7 cellular contexts compared by ENCODE assay signal in the genomic region with DNA sequence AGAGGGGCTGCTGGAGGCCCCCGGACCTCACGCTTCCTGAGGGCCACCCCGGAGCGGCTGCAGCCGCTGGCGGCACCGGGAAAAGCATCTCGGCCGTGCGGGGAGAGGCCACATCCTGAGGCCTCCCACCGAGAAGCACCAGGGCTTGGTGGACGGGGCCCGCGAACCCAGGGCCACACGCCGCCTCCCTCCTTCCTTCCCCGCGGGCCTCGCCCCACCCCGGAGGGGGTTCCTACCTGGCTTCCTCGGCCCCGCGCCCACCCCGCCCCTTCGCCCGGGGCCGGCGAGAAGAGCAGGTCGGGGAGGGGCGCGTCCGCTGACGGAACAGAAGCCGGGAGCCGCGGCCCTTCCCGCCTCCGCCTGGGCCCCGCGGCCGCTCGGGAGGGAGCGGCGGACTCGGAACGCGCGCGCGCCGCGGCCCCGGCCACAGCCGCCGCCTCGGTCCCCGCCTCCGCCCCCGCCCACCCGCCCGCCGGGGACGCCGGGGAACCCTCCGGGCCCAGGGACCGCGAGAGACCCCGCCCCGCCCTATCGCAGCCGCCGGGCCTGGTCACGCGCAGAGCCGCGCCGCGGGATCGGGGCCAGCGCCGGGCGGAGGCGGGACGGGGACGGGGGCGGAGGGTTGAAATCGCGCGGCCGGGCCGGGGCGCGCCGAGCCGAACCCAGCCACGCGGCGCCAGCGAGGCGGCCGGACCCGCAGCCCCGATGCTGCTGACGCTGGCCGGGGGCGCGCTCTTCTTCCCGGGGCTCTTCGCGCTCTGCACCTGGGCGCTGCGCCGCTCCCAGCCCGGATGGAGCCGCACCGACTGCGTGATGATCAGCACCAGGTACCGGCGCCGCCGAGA. TPM values are rescaled to one million over a fixed set of nuclear protein-coding genes. Genes with fewer than 3 reads are reported as not detected.
A peak's percentile ranks its signal among the peaks of the same experiment; 100 is the strongest.
DNase-seq lines count a peak whose midpoint lies in the region; ATAC-seq and TF ChIP-seq lines count a peak whose summit lies in the region.

TLCD3A (plus strand) TSS at position 654 of the 845 bp plus-strand sequence; CDS start at position 706, 52 bp downstream.

- H3K4me2 ChIP-seq in OCI-LY7 (ENCODE audit: low read length): peak within 1 kb of the TSS; percentile 70

- H3K79me2 ChIP-seq in OCI-LY7 (ENCODE audit: insufficient read depth, low read depth, low read length): no peaks in the 10 kb centered on the region

- H3K27ac ChIP-seq in OCI-LY7 (ENCODE audit: low read depth, low read length, poor library complexity, severe bottlenecking) (no peak within 1 kb of the TSS), transverse colon (peak within 1 kb of the TSS; percentile 86 to 89 (median 88))

- peaks cover 1% of the 10 kb centered on the region for H3K36me3 ChIP-seq in OCI-LY7 (ENCODE audit: insufficient read depth, low read length)
- no peaks in the 10 kb centered on the region for H3K36me3 ChIP-seq in transverse colon

- CTCF ChIA-PET in OCI-LY7 (lab: Charles Lee; ENCODE audit: unreplicated experiment): no interaction called here

- H3K27me3 ChIP-seq in transverse colon: no peaks in the 10 kb centered on the region

- intact Hi-C loops in OCI-LY7 (cut with micrococcal nuclease; ENCODE audit: unreplicated experiment): no loop called here
- intact Hi-C loops in transverse colon (cut with DNase I; ENCODE audit: low total_unique reads): no loop called here

- H3K9me3 ChIP-seq in OCI-LY7 (ENCODE audit: low read length) (no peaks in the 10 kb centered on the region), transverse colon (no peaks in the 10 kb centered on the region)

- H4K20me1 ChIP-seq in OCI-LY7 (ENCODE audit: insufficient read depth, low read length): peaks cover 5% of the 10 kb centered on the region; the same call in 1 of the 2 replicates

- peak within 1 kb of the TSS in 9 of 10 donors; percentile 29 to 86 (median 67) for H3K27ac Mint-ChIP-seq in naive thymus-derived CD8-positive, alpha-beta T cell

- 0% methylated on average over 40 of the region's 121 CpGs; no CpG with 5 or more reads in 1 of the 2 donors for WGBS in transverse colon (ENCODE audit: low coverage in 1 of 2), 2 donors

- H3K27me3 Mint-ChIP-seq in naive thymus-derived CD8-positive, alpha-beta T cell: peaks cover 0 to 4% (median 0%) of the 10 kb centered on the region in 5 donors

- no TSS peak for BruUV-seq in OCI-LY7 (replicated peaks; lab: Mats Ljungman, UMichigan)

- no peaks in the 10 kb centered on the region for H3K4me1 ChIP-seq in OCI-LY7 (ENCODE audit: insufficient read depth, low read length, poor library complexity, severe bottlenecking)
- peaks cover 3 to 22% (median 13%) of the 10 kb centered on the region in 4 donors for H3K4me1 ChIP-seq in transverse colon

- POLR2A ChIA-PET in OCI-LY7 (lab: Charles Lee): no interaction called here
- POLR2A ChIA-PET in naive thymus-derived CD8-positive, alpha-beta T cell (lab: Charles Lee): interaction anchor here (1.4 kb wide), 1 partner anchor 19 kb away, joined by 9 read pairs; the partner anchor contains the start of gene GEMIN4

- peak within 1 kb of the TSS; percentile 69 for H3K4me3 ChIP-seq in OCI-LY7 (ENCODE audit: low read depth, low read length, poor library complexity, severe bottlenecking)
- peak within 1 kb of the TSS; percentile 68 for H3K4me3 ChIP-seq in fibroblast of pulmonary artery (replicated peaks; ENCODE audit: low read depth, low read length)
- H3K4me3 ChIP-seq in transverse colon: peak within 1 kb of the TSS; percentile 56 to 89 (median 82)

- H3K9me3 Mint-ChIP-seq in naive thymus-derived CD8-positive, alpha-beta T cell: no peaks in the 10 kb centered on the region

- peak within 1 kb of the TSS; percentile 80 to 92 (median 85) for H3K4me3 Mint-ChIP-seq in naive thymus-derived CD8-positive, alpha-beta T cell

- no peaks in the 10 kb centered on the region for H3K36me3 Mint-ChIP-seq in naive thymus-derived CD8-positive, alpha-beta T cell

- TF ChIP-seq CTCF in OCI-LY7 (conservative IDR thresholded peaks at IDR 0.05; ENCODE audit: low read length): no peak
- no peak for TF ChIP-seq CTCF in fibroblast of pulmonary artery (IDR thresholded peaks at IDR 0.05; ENCODE audit: low read length, missing control alignments)
- peak in 1 of 5 experiments; percentile 16 for TF ChIP-seq CTCF in transverse colon (IDR thresholded peaks at IDR 0.05)

- peak; percentile 30 for TF ChIP-seq POLR2A in GM15510 (IDR thresholded peaks at IDR 0.05; ENCODE audit: borderline replicate concordance, extremely low read depth, insufficient read length)
- TF ChIP-seq POLR2A in transverse colon (IDR thresholded peaks at IDR 0.05): peak; percentile 38

- DNase-seq in OCI-LY7 (ENCODE audit: low spot score) (peak; percentile 33), fibroblast of pulmonary artery (ENCODE audit: low read depth) (peak; percentile 60), transverse colon (peak; percentile 78)
- DNase-seq in activated effector memory CD4-positive, alpha-beta T cell treated with anti-CD3 and anti-CD28 coated beads, Interleukin-2, amount 50 U/mL, for 16 hours: peak; percentile 84
- peak; percentile 21 to 70 (median 40) for DNase-seq in naive thymus-derived CD8-positive, alpha-beta T cell

- H3K9me2 ChIP-seq in OCI-LY7 (ENCODE audit: insufficient read depth, low read length): no peaks in the 10 kb centered on the region

- TF ChIP-seq EP300 in transverse colon (IDR thresholded peaks at IDR 0.05; ENCODE audit: low read depth): no peak

- peaks cover 6 to 24% (median 11%) of the 10 kb centered on the region in 4 donors for H3K4me1 Mint-ChIP-seq in naive thymus-derived CD8-positive, alpha-beta T cell

- in situ Hi-C loops in transverse colon (cut with MboI; ENCODE audit: low pct_ligation_motif_present in 1 of 4, low pct_unique_long_range_greater_than_20kb in 1 of 4, low sequenced_read_pairs in 3 of 4): no loop called here

- 0 out of 2 replicates have a peak within 1 kb of the TSS, but pooled peaks have one; percentile 49 for H2AFZ ChIP-seq in OCI-LY7 (ENCODE audit: low read length)

- peak; percentile 70 for ATAC-seq in HG02759 (IDR thresholded peaks at IDR 0.05; ENCODE audit: unreplicated experiment)
- peak; percentile 70 to 82 for ATAC-seq in naive thymus-derived CD8-positive, alpha-beta T cell

RNA-seq across cellular contexts. Expression of gene TLCD3A, which starts in this region (rescaled TPM):
- total RNA-seq in OCI-LY7 (2014; rRNA removed; shearing (Covaris generic)): 4.0 and 8.3 TPM in 2 replicates
- total RNA-seq in OCI-LY7 (2022) (8.1 and 11.7 TPM in 2 replicates), transverse colon (1 to 10 TPM; 3.2 to 6.4 (median 4.1) TPM)
- total RNA-seq in naive thymus-derived CD8-positive, alpha-beta T cell: 1 to 10 TPM; 2.1 to 3.8 TPM
- polyA plus RNA-seq in naive thymus-derived CD8-positive, alpha-beta T cell: 1 to 10 TPM in 2 of 3 donors, under 1 TPM in 1; 0.98 to 2.0 (median 1.2) TPM

Comparison
In these comparisons a context has a peak if more than half of its experiments do, and no peak if none do; other contexts are left out.
1. DNase-seq: peak in every context shown above with its lines; median percentile 84 in activated effector memory CD4-positive, alpha-beta T cell treated with anti-CD3 and anti-CD28 coated beads, Interleukin-2, amount 50 U/mL, for 16 hours; 78 in transverse colon; 60 in fibroblast of pulmonary artery; 40 in naive thymus-derived CD8-positive, alpha-beta T cell; 33 in OCI-LY7.